In genomic region chr1:194584052-194584451, GRCh38 we compare ENCODE assay signal across 35 cellular contexts.
"Had no signal": no experiment of that assay in that cellular context is flagged by ENCODE, and none has a peak within 500 bp of the region (broad histone marks: within the 10 kb centered on the region; RNA-seq: fewer than 3 reads in every experiment).

No MANE protein-coding gene starts in this region.

- H3K4me2 ChIP-seq: KMS-11 had no signal

- H3K9ac ChIP-seq: KMS-11 had no signal

- H3K36me3 ChIP-seq: MG63 had no signal

- H3K27ac ChIP-seq: KMS-11 had no signal

- H3K4me3 ChIP-seq: MG63 had no signal

- H3K27me3 ChIP-seq: MG63 had no signal

- H3K9me3 ChIP-seq: MG63 had no signal

- DNase-seq: Karpas-422, Kasumi-1, MG63, MM.1S, MV-4-11, NCI-H1048, NCI-H1092, NCI-H1092 treated with DMSO at 0.1 percent for 48 hours, NCI-H1105, NCI-H1105 treated with DMSO at 0.1 percent for 48 hours, NCI-H1417, NCI-H1417 treated with DMSO at 0.1 percent for 48 hours, NCI-H1436, NCI-H1436 treated with DMSO at 0.1 percent for 48 hours, NCI-H146, NCI-H1694, NCI-H1694 treated with DMSO at 0.1 percent for 48 hours, NCI-H187, NCI-H187 treated with DMSO at 0.1 percent for 48 hours, NCI-H1930, NCI-H2029, NCI-H2029 treated with DMSO at 0.1 percent for 48 hours, NCI-H2081, NCI-H2081 treated with DMSO at 0.1 percent for 48 hours, NCI-H2107, NCI-H2171, NCI-H2171 treated with DMSO at 0.1 percent for 48 hours, NCI-H2227 treated with DMSO at 0.1 percent for 48 hours, NCI-H226, NCI-H345, NCI-H446, NCI-H446 treated with DMSO at 0.1 percent for 48 hours, NCI-H510A, NCI-H510A treated with DMSO at 0.1 percent for 48 hours had no signal
